Comparison of ENCODE assay signal across 21 cellular contexts in genomic region chr6:80336906-80337305, GRCh38.
"Had no signal": no experiment of that assay in that cellular context is flagged by ENCODE, and none has a peak within 500 bp of the region (broad histone marks: within the 10 kb centered on the region; RNA-seq: fewer than 3 reads in every experiment).

No MANE protein-coding gene starts in this region.

- H3K9me3 Mint-ChIP-seq: activated naive CD4-positive, alpha-beta T cell treated with anti-CD3 and anti-CD28 coated beads, Interleukin-2, amount 50 U/mL, for 24 hours; brain; central memory CD8-positive, alpha-beta T cell; effector memory CD8-positive, alpha-beta T cell; naive thymus-derived CD4-positive, alpha-beta T cell; stimulated activated naive B cell treated with anti-CD40 and anti-IgM and Interleukin-4, amounts not matched to agents 10 μg/mL and 1 μg/mL and 100 μg/mL, for 72 hours; WTC11 had no signal

- H3K36me3 ChIP-seq: colonic mucosa, heart right ventricle, lower lobe of right lung, sigmoid colon, transverse colon had no signal

- H3K27ac ChIP-seq: colonic mucosa, dorsolateral prefrontal cortex, heart right ventricle, lower lobe of right lung, sigmoid colon, transverse colon had no signal

- H3K4me1 ChIP-seq: colonic mucosa, lower lobe of right lung had no signal

- H3K27ac Mint-ChIP-seq: activated naive CD4-positive, alpha-beta T cell treated with anti-CD3 and anti-CD28 coated beads, Interleukin-2, amount 50 U/mL, for 24 hours; effector memory CD8-positive, alpha-beta T cell; naive thymus-derived CD4-positive, alpha-beta T cell; stimulated activated naive B cell treated with anti-CD40 and anti-IgM and Interleukin-4, amounts not matched to agents 10 μg/mL and 1 μg/mL and 100 μg/mL, for 72 hours; WTC11 had no signal

- H3K4me1 Mint-ChIP-seq: central memory CD8-positive, alpha-beta T cell had no signal

- H3K4me2 ChIP-seq: smooth muscle cell had no signal

- H3K27me3 ChIP-seq: colonic mucosa, dorsolateral prefrontal cortex, heart right ventricle, sigmoid colon, transverse colon had no signal

- H3K36me3 Mint-ChIP-seq: activated naive CD4-positive, alpha-beta T cell treated with anti-CD3 and anti-CD28 coated beads, Interleukin-2, amount 50 U/mL, for 24 hours; brain; naive thymus-derived CD4-positive, alpha-beta T cell; stimulated activated naive B cell treated with anti-CD40 and anti-IgM and Interleukin-4, amounts not matched to agents 10 μg/mL and 1 μg/mL and 100 μg/mL, for 72 hours; WTC11 had no signal

- DNase-seq: activated gamma-delta T cell treated with Interleukin-2 at 50 U/mL for 16 hours; activated T-cell treated with anti-CD3 and anti-CD28 coated beads, Interleukin-2, amount 50 U/mL, for 1 hour; anterior cingulate cortex; colonic mucosa; dorsolateral prefrontal cortex; effector memory CD8-positive, alpha-beta T cell; foreskin fibroblast; heart right ventricle; lower lobe of right lung; naive thymus-derived CD4-positive, alpha-beta T cell; retina; sigmoid colon; stimulated activated CD4-positive, alpha-beta T cell treated with anti-CD3 and anti-CD28 coated beads, Interleukin-2, amount 100 ng/mL, for 48 hours; stimulated activated CD8-positive, alpha-beta memory T cell treated with anti-CD3 and anti-CD28 coated beads, Interleukin-4, amount 100 ng/mL, for 48 hours; stimulated activated naive B cell treated with anti-CD40 and anti-IgM and Interleukin-4, amounts not matched to agents 10 μg/mL and 1 μg/mL and 100 μg/mL, for 72 hours; transverse colon had no signal

- H3K4me3 Mint-ChIP-seq: activated naive CD4-positive, alpha-beta T cell treated with anti-CD3 and anti-CD28 coated beads, Interleukin-2, amount 50 U/mL, for 24 hours; central memory CD8-positive, alpha-beta T cell; effector memory CD8-positive, alpha-beta T cell; naive thymus-derived CD4-positive, alpha-beta T cell; stimulated activated naive B cell treated with anti-CD40 and anti-IgM and Interleukin-4, amounts not matched to agents 10 μg/mL and 1 μg/mL and 100 μg/mL, for 72 hours; WTC11 had no signal

- H3K9me3 ChIP-seq: colonic mucosa, heart right ventricle, lower lobe of right lung, sigmoid colon, transverse colon had no signal

- H3K27me3 Mint-ChIP-seq: activated naive CD4-positive, alpha-beta T cell treated with anti-CD3 and anti-CD28 coated beads, Interleukin-2, amount 50 U/mL, for 24 hours; brain; central memory CD8-positive, alpha-beta T cell; effector memory CD8-positive, alpha-beta T cell; naive thymus-derived CD4-positive, alpha-beta T cell; stimulated activated naive B cell treated with anti-CD40 and anti-IgM and Interleukin-4, amounts not matched to agents 10 μg/mL and 1 μg/mL and 100 μg/mL, for 72 hours had no signal

- H3K4me3 ChIP-seq: colonic mucosa, dorsolateral prefrontal cortex, heart right ventricle, lower lobe of right lung, sigmoid colon, smooth muscle cell, transverse colon had no signal
